ENCODE assay signal across 1 cellular context in genomic region chrX:97234471-97235097, GRCh38.
TF ChIP-seq lines count a peak whose summit lies in the region.

No MANE protein-coding gene starts in this region.

TF ChIP-seq in SK-N-SH, 30 proteins besides CTCF, POLR2A, EP300 and RAD21 (continued from another document):
- TF ChIP-seq MAX (IDR thresholded peaks at IDR 0.05; ENCODE audit: low read depth): no peak
- no peak for TF ChIP-seq JUND (IDR thresholded peaks at IDR 0.05)
- TF ChIP-seq IRF3 (IDR thresholded peaks at IDR 0.05; ENCODE audit: low read depth, low read length): no peak
- no peak for TF ChIP-seq POLR2AphosphoS5 (IDR thresholded peaks at IDR 0.05; ENCODE audit: low read depth, low read length)
- no peak for TF ChIP-seq GATA2 (CRISPR knock-in tag; IDR thresholded peaks at IDR 0.05)
- TF ChIP-seq FOXJ3 (CRISPR knock-in tag; IDR thresholded peaks at IDR 0.05): no peak
- no peak for TF ChIP-seq FOXM1 (IDR thresholded peaks at IDR 0.05; ENCODE audit: low read depth)
- no peak for TF ChIP-seq PBX3 (IDR thresholded peaks at IDR 0.05)
